ENCODE assay signal across 18 cellular contexts in genomic region chr7:134874407-134874806, GRCh38.
"Had no signal": no experiment of that assay in that cellular context is flagged by ENCODE, and none has a peak within 500 bp of the region (broad histone marks: within the 10 kb centered on the region; RNA-seq: fewer than 3 reads in every experiment).

No MANE protein-coding gene starts in this region.

- H3K4me1 Mint-ChIP-seq: activated B cell treated with CpG ODN at 0.5 μM for 24 hours, natural killer cell had no signal

- DNase-seq: activated B cell treated with CpG ODN at 0.5 μM for 24 hours; activated CD4-positive, alpha-beta T cell treated with anti-CD3 and anti-CD28 coated beads, Interleukin-2, amount 50 U/mL, for 1 hour; activated effector memory CD4-positive, alpha-beta T cell treated with Interleukin-2 at 50 U/mL for 16 hours; activated T-cell treated with anti-CD3 and anti-CD28 coated beads, Interleukin-2, amount 50 U/mL, for 1 hour; brain microvascular endothelial cell; cerebellar nuclear complex; endodermal cell; foreskin fibroblast; left colon; mammary epithelial cell; natural killer cell; SK-N-SH; stimulated activated CD4-positive, alpha-beta T cell treated with anti-CD3 and anti-CD28 coated beads, Interleukin-15, amount 100 ng/mL, for 24 hours; stimulated activated CD4-positive, alpha-beta T cell treated with anti-CD3 and anti-CD28 coated beads, Interleukin-4, amount 100 ng/mL, for 24 hours; stomach had no signal

- H3K9me3 Mint-ChIP-seq: activated B cell treated with CpG ODN at 0.5 μM for 24 hours; activated naive CD4-positive, alpha-beta T cell treated with anti-CD3 and anti-CD28 coated beads, Interleukin-2, amount 50 U/mL, for 24 hours; endodermal cell; natural killer cell had no signal

- H3K27me3 ChIP-seq: brain microvascular endothelial cell, stomach, tibial nerve had no signal

- H3K27me3 Mint-ChIP-seq: activated naive CD4-positive, alpha-beta T cell treated with anti-CD3 and anti-CD28 coated beads, Interleukin-2, amount 50 U/mL, for 24 hours had no signal

- H3K4me3 Mint-ChIP-seq: activated B cell treated with CpG ODN at 0.5 μM for 24 hours; activated naive CD4-positive, alpha-beta T cell treated with anti-CD3 and anti-CD28 coated beads, Interleukin-2, amount 50 U/mL, for 24 hours; endodermal cell; natural killer cell had no signal

- H3K9ac ChIP-seq: SK-N-SH had no signal

- H3K36me3 Mint-ChIP-seq: activated naive CD4-positive, alpha-beta T cell treated with anti-CD3 and anti-CD28 coated beads, Interleukin-2, amount 50 U/mL, for 24 hours; natural killer cell had no signal

- H3K4me2 ChIP-seq: SK-N-SH had no signal

- H3K9me3 ChIP-seq: SK-N-SH, stomach, tibial nerve had no signal

- ATAC-seq: esophagus mucosa, left colon, natural killer cell had no signal

- H3K4me3 ChIP-seq: stomach, tibial nerve had no signal

- H3K27ac Mint-ChIP-seq: activated B cell treated with CpG ODN at 0.5 μM for 24 hours; activated naive CD4-positive, alpha-beta T cell treated with anti-CD3 and anti-CD28 coated beads, Interleukin-2, amount 50 U/mL, for 24 hours; endodermal cell; natural killer cell had no signal
